Comparison of ENCODE assay signal across 8 cellular contexts in genomic region chr5:174723315-174723978, GRCh38. TPM values are rescaled to one million over a fixed set of nuclear protein-coding genes. Genes with fewer than 3 reads are reported as not detected.
DNase-seq lines count a peak whose midpoint lies in the region; ATAC-seq, FAIRE-seq and TF ChIP-seq lines count a peak whose summit lies in the region.

No MANE protein-coding gene starts in this region.

- H2AFZ ChIP-seq in GM23338 = 0 out of 2 replicates have a peak overlapping the region, but pooled peaks have one; percentile 81

- H3K27me3 Mint-ChIP-seq in GM23338 (ENCODE audit: insufficient read depth, low read depth, poor library complexity) = peaks cover 96% of the 10 kb centered on the region

- no peak for TF ChIP-seq EP300 in gastroesophageal sphincter (IDR thresholded peaks at IDR 0.05)

- ATAC-seq in GM23338 (no peak), gastroesophageal sphincter (no peak), gastrocnemius medialis (no peak)

- peak overlapping the region; percentile 81 for H3K4me3 ChIP-seq in GM23338
- H3K4me3 ChIP-seq in WI38 (ENCODE audit: low read depth, low read length) = peak overlapping the region; percentile 92
- H3K4me3 ChIP-seq in gastroesophageal sphincter = peak overlapping the region; percentile 64 to 73
- H3K4me3 ChIP-seq in gastrocnemius medialis = peak overlapping the region; percentile 67 to 81 (median 73)

- in situ Hi-C loops in gastrocnemius medialis (cut with MboI; ENCODE audit: low sequenced_read_pairs in 4 of 4) = no loop called here

- intact Hi-C loops in gastrocnemius medialis (cut with DNase I; ENCODE audit: low total_unique reads) = no loop called here

- no peak overlapping the region for H3K27ac ChIP-seq in GM23338 (ENCODE audit: low read depth)
- H3K27ac ChIP-seq in gastroesophageal sphincter = no peak overlapping the region
- no peak overlapping the region for H3K27ac ChIP-seq in gastrocnemius medialis

- TF ChIP-seq CTCF in GM23338 (conservative IDR thresholded peaks at IDR 0.05; ENCODE audit: low read depth in 2 of 2) (no peak), WI38 (IDR thresholded peaks at IDR 0.05; ENCODE audit: low read depth, low read length) (no peak), gastroesophageal sphincter (IDR thresholded peaks at IDR 0.05) (no peak), gastrocnemius medialis (IDR thresholded peaks at IDR 0.05 in 4 of 5, conservative IDR thresholded peaks at IDR 0.05 in 1 of 5) (no peak)

- no peaks in the 10 kb centered on the region; the same call in 2 of the 3 replicates for H3K9me3 Mint-ChIP-seq in GM23338

- no peaks in the 10 kb centered on the region for H3K36me3 Mint-ChIP-seq in GM23338 (ENCODE audit: low read depth)

- no peaks in the 10 kb centered on the region for H3K9me3 ChIP-seq in gastroesophageal sphincter
- no peaks in the 10 kb centered on the region for H3K9me3 ChIP-seq in gastrocnemius medialis

- no peaks in the 10 kb centered on the region for H3K9me2 ChIP-seq in GM23338 (ENCODE audit: insufficient read depth)

- peaks cover 98% of the 10 kb centered on the region for H3K27me3 ChIP-seq in GM23338 (ENCODE audit: insufficient read depth)
- peaks cover 94% of the 10 kb centered on the region for H3K27me3 ChIP-seq in gastroesophageal sphincter
- H3K27me3 ChIP-seq in gastrocnemius medialis = peaks cover 44 to 57% (median 48%) of the 10 kb centered on the region in 3 donors

- peak overlapping the region; percentile 84 for H3K4me2 ChIP-seq in GM23338

- H4K20me1 ChIP-seq in GM23338 (replicated peaks; ENCODE audit: insufficient read depth) = peaks cover 44% of the 10 kb centered on the region

- no peak for DNase-seq in GM23338 (ENCODE audit: low spot score)
- DNase-seq in gastrocnemius medialis = no peak
- DNase-seq in GF-D8 (lab: John Stamatoyannopoulos, UW) = no peak
- DNase-seq in globus pallidus (ENCODE audit: low spot score) = no peak
- no peak for DNase-seq in OCI-M2 (lab: John Stamatoyannopoulos, UW; ENCODE audit: unreplicated experiment)
- no peak for DNase-seq in HTR-8/SVneo (ENCODE audit: insufficient read length, low spot score)

- H3K4me1 ChIP-seq in GM23338 (ENCODE audit: insufficient read depth) (peaks cover 68% of the 10 kb centered on the region), gastroesophageal sphincter (peaks cover 0 to 44% (median 7%) of the 10 kb centered on the region in 3 donors), gastrocnemius medialis (peaks cover 11 to 13% of the 10 kb centered on the region in 2 donors)

- H3F3A ChIP-seq in GM23338 (replicated peaks; ENCODE audit: low read depth) = peaks cover 39% of the 10 kb centered on the region

- FAIRE-seq in HTR-8/SVneo (lab: Jason Lieb, UNC) = no peak

- no peaks in the 10 kb centered on the region for H3K79me2 ChIP-seq in GM23338 (replicated peaks; ENCODE audit: insufficient read depth)

- H3K36me3 ChIP-seq in GM23338 (ENCODE audit: insufficient read depth) (no peaks in the 10 kb centered on the region), gastroesophageal sphincter (no peaks in the 10 kb centered on the region), gastrocnemius medialis (no peaks in the 10 kb centered on the region)

- H3K4me1 Mint-ChIP-seq in GM23338 = peaks cover 64% of the 10 kb centered on the region

- peak overlapping the region; percentile 74 for H3K4me3 Mint-ChIP-seq in GM23338

- WGBS in gastroesophageal sphincter (ENCODE audit: low coverage in 1 of 2), 2 donors = 5 to 20% methylated on average over 11 to 18 of the region's 23 CpGs

- H3K27ac Mint-ChIP-seq in GM23338 = no peak overlapping the region

- TF ChIP-seq POLR2A in gastroesophageal sphincter (IDR thresholded peaks at IDR 0.05) = no peak
- TF ChIP-seq POLR2A in gastrocnemius medialis (IDR thresholded peaks at IDR 0.05) = no peak

TF ChIP-seq in GM23338, 12 proteins besides CTCF, POLR2A, EP300 and RAD21:
- TF ChIP-seq EZH2 (IDR thresholded peaks at IDR 0.05; ENCODE audit: low read depth, unreplicated experiment) (peak; percentile 65), EZH2phosphoT487 (IDR thresholded peaks at IDR 0.05; ENCODE audit: unreplicated experiment) (no peak)
TF ChIP-seq in GM23338: peak in this region for 1.

RNA-seq across cellular contexts. Expression of gene MSX2, which starts 0.9 kb away (rescaled TPM):
- total RNA-seq in GM23338 (2014; rRNA removed; shearing (Covaris generic)) = 0.17 and 0.62 TPM in 2 replicates
- polyA plus RNA-seq in GM23338 (2016; fragmentation: Nextera tagmentation; extraction: Ambion mirVana) = 0.37 and 0.47 TPM in 2 replicates
- total RNA-seq in gastroesophageal sphincter = 1 to 10 TPM in 2 of 4 donors, under 1 TPM in 2; 0.81 to 2.6 (median 1.2) TPM
- 1 to 10 TPM in 2 of 4 donors, under 1 TPM in 2; 0.95 to 2.1 (median 1.1) TPM for total RNA-seq in gastrocnemius medialis
